ENCODE assay signal across 8 cellular contexts in genomic region chr20:43458422-43458924, GRCh38. TPM values are rescaled to one million over a fixed set of nuclear protein-coding genes. Genes with fewer than 3 reads are reported as not detected.
A peak's percentile ranks its signal among the peaks of the same experiment; 100 is the strongest.
DNase-seq lines count a peak whose midpoint lies in the region; ATAC-seq and TF ChIP-seq lines count a peak whose summit lies in the region.

No MANE protein-coding gene starts in this region.

- H3K4me1 ChIP-seq in BE2C (no peaks in the 10 kb centered on the region), skeletal muscle satellite cell (ENCODE audit: control insufficient read depth, insufficient read depth, low read length) (peaks cover 7% of the 10 kb centered on the region)

- no peaks in the 10 kb centered on the region for H3K27me3 ChIP-seq in BE2C
- H3K27me3 ChIP-seq in skeletal muscle satellite cell (ENCODE audit: control insufficient read depth, insufficient read depth, low read length): peaks cover 9% of the 10 kb centered on the region

- no peak for TF ChIP-seq CTCF in BE2C (IDR thresholded peaks at IDR 0.05; ENCODE audit: low read depth, low read length)

- H3K4me2 ChIP-seq in skeletal muscle satellite cell (ENCODE audit: low read length): peak overlapping the region; percentile 97

- ATAC-seq in GM21576 (IDR thresholded peaks at IDR 0.05; ENCODE audit: unreplicated experiment) (peak; percentile 17), GM21515 (IDR thresholded peaks at IDR 0.05; ENCODE audit: unreplicated experiment) (no peak)

- H3K36me3 ChIP-seq in BE2C (peaks cover 49% of the 10 kb centered on the region), skeletal muscle satellite cell (ENCODE audit: insufficient read depth, low read length) (peaks cover 46% of the 10 kb centered on the region)

- H3K4me3 ChIP-seq in BE2C (ENCODE audit: low read depth, low read length) (peak overlapping the region; percentile 95), skeletal muscle satellite cell (ENCODE audit: low read length) (peak overlapping the region; percentile 99)

- DNase-seq in BE2C (no peak), T-helper 22 cell (ENCODE audit: low read depth) (peak; percentile 19), glomerular visceral epithelial cell (ENCODE audit: extremely low spot score) (peak; percentile 32), AG08396 (ENCODE audit: low spot score) (no peak)
- DNase-seq in activated CD8-positive, alpha-beta memory T cell treated with anti-CD3 and anti-CD28 coated beads for 24 hours: no peak

- H3K9me3 ChIP-seq in BE2C (no peaks in the 10 kb centered on the region), skeletal muscle satellite cell (replicated peaks; ENCODE audit: low read length) (no peaks in the 10 kb centered on the region)

- peak overlapping the region; percentile 100 for H3K9ac ChIP-seq in skeletal muscle satellite cell (ENCODE audit: low read depth, low read length)

RNA-seq across cellular contexts. Expression of gene SRSF6, which starts 0.8 kb away (rescaled TPM):
- polyA plus RNA-seq in BE2C (2012; ENCODE audit: insufficient read depth, insufficient read length, low read depth): 126 TPM
- total RNA-seq in skeletal muscle satellite cell (2012; rRNA removed): 43.9 and 46.1 TPM in 2 replicates

RNA-seq across cellular contexts. Expression of gene L3MBTL1, which starts 49.0 kb away (rescaled TPM):
- polyA plus RNA-seq in BE2C (2012; ENCODE audit: insufficient read depth, insufficient read length, low read depth): 2.2 TPM
- 4.8 and 9.9 TPM in 2 replicates for total RNA-seq in skeletal muscle satellite cell (2012; rRNA removed)

Comparison
In these comparisons a context has a peak if more than half of its experiments do, and no peak if none do; other contexts are left out.
1. DNase-seq: peak in T-helper 22 cell (single experiment) and glomerular visceral epithelial cell (single experiment); none in BE2C (single experiment), activated CD8-positive, alpha-beta memory T cell treated with anti-CD3 and anti-CD28 coated beads for 24 hours (single experiment) and AG08396 (single experiment).